Comparison of ENCODE assay signal across 1 cellular context in the genomic region with DNA sequence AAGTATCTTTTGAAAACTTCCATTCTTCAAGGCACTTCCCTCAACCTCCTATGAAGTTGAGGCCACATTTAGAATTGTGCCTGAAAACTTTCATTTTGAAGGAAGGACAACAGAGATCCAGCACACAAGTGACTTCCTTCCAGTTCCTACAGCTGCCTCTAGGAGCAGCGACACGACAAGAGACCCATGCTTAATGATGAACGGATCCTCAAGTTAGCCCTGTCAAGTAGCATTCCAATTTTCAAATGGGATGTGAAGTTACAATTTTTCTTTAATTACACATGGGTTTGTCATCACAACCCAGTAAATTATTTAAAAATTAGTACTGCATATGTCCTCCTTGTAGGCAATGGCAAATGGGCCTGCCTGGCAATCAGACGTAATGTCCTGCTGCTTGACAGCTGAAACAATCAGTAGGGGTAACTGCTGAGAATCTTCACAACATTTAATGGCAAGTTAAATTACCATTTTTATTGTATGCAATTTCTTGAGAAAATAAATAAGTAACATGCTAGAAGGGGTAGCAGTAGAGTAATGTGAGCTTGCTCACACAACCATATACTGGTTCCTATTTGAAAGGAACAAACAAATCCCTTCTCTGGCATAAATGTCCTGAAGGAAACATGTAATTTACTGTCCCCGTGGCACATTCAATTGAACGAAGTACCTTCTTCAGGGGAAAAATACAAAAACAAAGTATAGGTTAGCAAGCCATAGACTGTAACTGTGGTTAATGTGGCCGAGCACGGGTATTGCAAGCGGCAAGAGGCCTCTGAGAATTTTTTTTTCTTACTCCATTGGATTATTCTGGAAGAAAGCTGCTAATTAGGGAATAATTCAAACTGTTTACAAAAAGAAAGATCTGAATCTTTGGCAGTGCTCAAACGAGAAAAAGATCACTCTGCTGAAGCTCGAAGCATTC.
TF ChIP-seq lines count a peak whose summit lies in the region.

No MANE protein-coding gene starts in this region.

TF ChIP-seq in A549, 52 proteins besides CTCF, POLR2A, EP300 and RAD21 (continued from another document):
- TF ChIP-seq, protein P1, sequence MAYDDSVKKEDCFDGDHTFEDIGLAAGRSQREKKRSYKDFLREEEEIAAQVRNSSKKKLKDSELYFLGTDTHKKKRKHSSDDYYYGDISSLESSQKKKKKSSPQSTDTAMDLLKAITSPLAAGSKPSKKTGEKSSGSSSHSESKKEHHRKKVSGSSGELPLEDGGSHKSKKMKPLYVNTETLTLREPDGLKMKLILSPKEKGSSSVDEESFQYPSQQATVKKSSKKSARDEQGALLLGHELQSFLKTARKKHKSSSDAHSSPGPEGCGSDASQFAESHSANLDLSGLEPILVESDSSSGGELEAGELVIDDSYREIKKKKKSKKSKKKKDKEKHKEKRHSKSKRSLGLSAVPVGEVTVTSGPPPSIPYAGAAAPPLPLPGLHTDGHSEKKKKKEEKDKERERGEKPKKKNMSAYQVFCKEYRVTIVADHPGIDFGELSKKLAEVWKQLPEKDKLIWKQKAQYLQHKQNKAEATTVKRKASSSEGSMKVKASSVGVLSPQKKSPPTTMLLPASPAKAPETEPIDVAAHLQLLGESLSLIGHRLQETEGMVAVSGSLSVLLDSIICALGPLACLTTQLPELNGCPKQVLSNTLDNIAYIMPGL (CRISPR knock-in tag; IDR thresholded peaks at IDR 0.05; ENCODE audit: borderline replicate concordance) = no peak
- no peak for TF ChIP-seq TFCP2L1 (CRISPR knock-in tag; IDR thresholded peaks at IDR 0.05)
- no peak for TF ChIP-seq TP53 (CRISPR knock-in tag; IDR thresholded peaks at IDR 0.05)
- no peak for TF ChIP-seq GATA3 (IDR thresholded peaks at IDR 0.05; ENCODE audit: borderline replicate concordance)
- no peak for TF ChIP-seq RCOR1 (IDR thresholded peaks at IDR 0.05; ENCODE audit: low read depth, low read length)
- no peak for TF ChIP-seq JUNB (IDR thresholded peaks at IDR 0.05)
